8 cellular contexts compared by ENCODE assay signal in genomic region chr5:168486136-168486879, GRCh38. TPM values are rescaled to one million over a fixed set of nuclear protein-coding genes. Genes with fewer than 3 reads are reported as not detected.
DNase-seq lines count a peak whose midpoint lies in the region; ATAC-seq and TF ChIP-seq lines count a peak whose summit lies in the region.

Gene RARS1, plus strand, starts transcription at chr5:168486471. Its CDS starts 28 bp downstream, at chr5:168486499.

- H3K36me3 Mint-ChIP-seq in nephron progenitor cell (ENCODE audit: low read depth): peaks cover 25% of the 10 kb centered on the region

- peak; percentile 90 for TF ChIP-seq CTCF in nephron progenitor cell (IDR thresholded peaks at IDR 0.05)

- DNase-seq in GF-D8 (lab: John Stamatoyannopoulos, UW) (peak; percentile 66), HAP-1 (ENCODE audit: low spot score in 2 of 2) (peak; percentile 91 to 95), MG63 (peak; percentile 98), SHP77 treated with DMSO at 0.1 percent for 48 hours (lab: John Stamatoyannopoulos, UW) (peak; percentile 77), activated gamma-delta T cell (lab: John Stamatoyannopoulos, UW) (peak; percentile 63), fibroblast of the conjunctiva (ENCODE audit: low read depth) (peak; percentile 87), nephron progenitor cell (peak; percentile 95)
- DNase-seq in stimulated activated naive CD8-positive, alpha-beta T cell treated with anti-CD3 and anti-CD28 coated beads, Interleukin-15, amount 100 ng/mL, for 72 hours: peak; percentile 87 to 91

- H3K4me3 ChIP-seq in HAP-1: peak within 1 kb of the TSS; percentile 98
- H3K4me3 ChIP-seq in MG63: peak within 1 kb of the TSS; percentile 97

- peak within 1 kb of the TSS; percentile 100 for H3K4me3 Mint-ChIP-seq in nephron progenitor cell
- H3K4me3 Mint-ChIP-seq in stimulated activated naive CD8-positive, alpha-beta T cell treated with anti-CD3 and anti-CD28 coated beads, Interleukin-15, amount 100 ng/mL, for 72 hours: peak within 1 kb of the TSS; percentile 96 to 100

- H3K9me3 ChIP-seq in HAP-1: no peaks in the 10 kb centered on the region
- no peaks in the 10 kb centered on the region for H3K9me3 ChIP-seq in MG63

- peak within 1 kb of the TSS; percentile 99 for H3K27ac Mint-ChIP-seq in nephron progenitor cell
- H3K27ac Mint-ChIP-seq in stimulated activated naive CD8-positive, alpha-beta T cell treated with anti-CD3 and anti-CD28 coated beads, Interleukin-15, amount 100 ng/mL, for 72 hours: peak within 1 kb of the TSS; percentile 94 to 99

- peaks cover 41% of the 10 kb centered on the region for H3K36me3 ChIP-seq in HAP-1 (replicated peaks)
- peaks cover 38% of the 10 kb centered on the region for H3K36me3 ChIP-seq in MG63

- H3K4me1 ChIP-seq in HAP-1: peaks cover 3% of the 10 kb centered on the region

- H3K9me3 Mint-ChIP-seq in nephron progenitor cell: no peaks in the 10 kb centered on the region
- H3K9me3 Mint-ChIP-seq in stimulated activated naive CD8-positive, alpha-beta T cell treated with anti-CD3 and anti-CD28 coated beads, Interleukin-15, amount 100 ng/mL, for 72 hours: no peaks in the 10 kb centered on the region

- H3K27me3 ChIP-seq in HAP-1 (ENCODE audit: low read depth) (no peaks in the 10 kb centered on the region), MG63 (no peaks in the 10 kb centered on the region)

- H3K4me1 Mint-ChIP-seq in nephron progenitor cell: peaks cover 25% of the 10 kb centered on the region
- peaks cover 36% of the 10 kb centered on the region for H3K4me1 Mint-ChIP-seq in stimulated activated naive CD8-positive, alpha-beta T cell treated with anti-CD3 and anti-CD28 coated beads, Interleukin-15, amount 100 ng/mL, for 72 hours

- in situ Hi-C loops in HAP-1 (cut with MboI; ENCODE audit: low sequenced_read_pairs): loop anchor here (25.0 kb wide), 1 partner anchor 1101 kb away; the partner anchor contains the start of gene SPDL1

- ATAC-seq in stimulated activated naive CD8-positive, alpha-beta T cell treated with anti-CD3 and anti-CD28 coated beads, Interleukin-15, amount 100 ng/mL, for 72 hours: peak; percentile 97

- H3K27me3 Mint-ChIP-seq in nephron progenitor cell (ENCODE audit: low read depth, poor library complexity): peaks cover 15% of the 10 kb centered on the region
- no peaks in the 10 kb centered on the region for H3K27me3 Mint-ChIP-seq in stimulated activated naive CD8-positive, alpha-beta T cell treated with anti-CD3 and anti-CD28 coated beads, Interleukin-15, amount 100 ng/mL, for 72 hours

RNA-seq across cellular contexts. Expression of gene RARS1, which starts in this region (rescaled TPM):
- total RNA-seq in MG63 (2014; rRNA removed; shearing (Covaris generic); ENCODE audit: low replicate concordance): 351 and 483 TPM in 2 replicates

Comparison
In these comparisons a context has a peak if more than half of its experiments do, and no peak if none do; other contexts are left out.
1. Peak in every context shown above with its lines: DNase-seq, ATAC-seq and H3K4me3 ChIP-seq.